1 cellular context compared by ENCODE assay signal in genomic region chr1:162412002-162412401, GRCh38.
TF ChIP-seq lines count a peak whose summit lies in the region.

A gene with protein sequence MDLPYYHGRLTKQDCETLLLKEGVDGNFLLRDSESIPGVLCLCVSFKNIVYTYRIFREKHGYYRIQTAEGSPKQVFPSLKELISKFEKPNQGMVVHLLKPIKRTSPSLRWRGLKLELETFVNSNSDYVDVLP (minus strand): TSS chr1:162412136. CDS start chr1:162412016, 120 bp downstream.

TF ChIP-seq in GM23338, 12 proteins besides CTCF, POLR2A, EP300 and RAD21 (continued from another document):
- no peak for TF ChIP-seq CREB1 (CRISPR knock-in tag; IDR thresholded peaks at IDR 0.05; ENCODE audit: low read depth)
- no peak for TF ChIP-seq ZNF114 (CRISPR knock-in tag; IDR thresholded peaks at IDR 0.05)
- no peak for TF ChIP-seq EZH2 (IDR thresholded peaks at IDR 0.05; ENCODE audit: low read depth, unreplicated experiment)
- no peak for TF ChIP-seq EZH2phosphoT487 (IDR thresholded peaks at IDR 0.05; ENCODE audit: unreplicated experiment)
- no peak for TF ChIP-seq REST (IDR thresholded peaks at IDR 0.05; ENCODE audit: unreplicated experiment)
- TF ChIP-seq ZNF331 (CRISPR knock-in tag; IDR thresholded peaks at IDR 0.05; ENCODE audit: low read depth): no peak
- TF ChIP-seq STAT1 (IDR thresholded peaks at IDR 0.05; ENCODE audit: unreplicated experiment): no peak
TF ChIP-seq in GM23338: peak in this region for 0.
